Comparison of ENCODE assay signal across 1 cellular context in the genomic region with DNA sequence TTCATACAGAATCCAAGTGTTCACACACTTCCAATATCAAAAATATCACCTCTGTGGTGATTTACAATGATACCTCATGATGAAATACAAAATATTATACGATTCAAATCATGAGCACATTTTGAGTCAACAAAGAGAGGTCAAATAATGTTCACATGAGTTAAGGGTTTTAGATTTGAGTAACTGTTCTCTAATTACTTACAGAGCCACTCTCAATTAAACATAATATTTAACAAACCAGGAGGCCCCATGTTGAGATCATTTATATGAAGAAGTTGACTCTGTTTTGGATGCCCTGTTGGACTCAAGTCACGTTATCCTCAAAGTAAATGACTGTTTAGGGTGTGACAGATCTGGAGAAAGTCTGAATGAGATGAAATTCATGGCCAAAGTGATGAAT.
TF ChIP-seq lines count a peak whose summit lies in the region.

No MANE protein-coding gene starts in this region.

TF ChIP-seq in GM12878, 131 proteins besides CTCF, POLR2A, EP300 and RAD21 (continued from another document and continues in another):
- TF ChIP-seq, protein P1, sequence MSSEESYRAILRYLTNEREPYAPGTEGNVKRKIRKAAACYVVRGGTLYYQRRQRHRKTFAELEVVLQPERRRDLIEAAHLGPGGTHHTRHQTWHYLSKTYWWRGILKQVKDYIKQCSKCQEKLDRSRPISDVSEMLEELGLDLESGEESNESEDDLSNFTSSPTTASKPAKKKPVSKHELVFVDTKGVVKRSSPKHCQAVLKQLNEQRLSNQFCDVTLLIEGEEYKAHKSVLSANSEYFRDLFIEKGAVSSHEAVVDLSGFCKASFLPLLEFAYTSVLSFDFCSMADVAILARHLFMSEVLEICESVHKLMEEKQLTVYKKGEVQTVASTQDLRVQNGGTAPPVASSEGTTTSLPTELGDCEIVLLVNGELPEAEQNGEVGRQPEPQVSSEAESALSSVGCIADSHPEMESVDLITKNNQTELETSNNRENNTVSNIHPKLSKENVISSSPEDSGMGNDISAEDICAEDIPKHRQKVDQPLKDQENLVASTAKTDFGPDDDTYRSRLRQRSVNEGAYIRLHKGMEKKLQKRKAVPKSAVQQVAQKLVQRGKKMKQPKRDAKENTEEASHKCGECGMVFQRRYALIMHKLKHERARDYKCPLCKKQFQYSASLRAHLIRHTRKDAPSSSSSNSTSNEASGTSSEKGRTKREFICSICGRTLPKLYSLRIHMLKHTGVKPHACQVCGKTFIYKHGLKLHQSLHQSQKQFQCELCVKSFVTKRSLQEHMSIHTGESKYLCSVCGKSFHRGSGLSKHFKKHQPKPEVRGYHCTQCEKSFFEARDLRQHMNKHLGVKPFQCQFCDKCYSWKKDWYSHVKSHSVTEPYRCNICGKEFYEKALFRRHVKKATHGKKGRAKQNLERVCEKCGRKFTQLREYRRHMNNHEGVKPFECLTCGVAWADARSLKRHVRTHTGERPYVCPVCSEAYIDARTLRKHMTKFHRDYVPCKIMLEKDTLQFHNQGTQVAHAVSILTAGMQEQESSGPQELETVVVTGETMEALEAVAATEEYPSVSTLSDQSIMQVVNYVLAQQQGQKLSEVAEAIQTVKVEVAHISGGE (CRISPR knock-in tag; IDR thresholded peaks at IDR 0.05): no peak
- TF ChIP-seq SREBF2 (IDR thresholded peaks at IDR 0.05; ENCODE audit: low read length) (no peak), EZH2 (IDR thresholded peaks at IDR 0.05; ENCODE audit: borderline replicate concordance, control insufficient read depth, low read depth, low read length) (no peak), NR2C2 (IDR thresholded peaks at IDR 0.05; ENCODE audit: borderline replicate concordance, control insufficient read depth, insufficient read length, low read depth) (no peak), ZNF622 (IDR thresholded peaks at IDR 0.05) (no peak), ZZZ3 (IDR thresholded peaks at IDR 0.05; ENCODE audit: control insufficient read depth, insufficient read length, low read depth) (no peak), MYC (IDR thresholded peaks at IDR 0.05; ENCODE audit: insufficient read depth, insufficient read length, insufficient replicate concordance, low read length, severe bottlenecking) (no peak), RB1 (IDR thresholded peaks at IDR 0.05; ENCODE audit: borderline replicate concordance) (no peak), STAT1 (conservative IDR thresholded peaks at IDR 0.05) (no peak), ASH2L (IDR thresholded peaks at IDR 0.05; ENCODE audit: borderline replicate concordance, low read depth) (no peak), LARP7 (IDR thresholded peaks at IDR 0.05) (no peak), NFYA (IDR thresholded peaks at IDR 0.05; ENCODE audit: borderline replicate concordance, low read depth, low read length) (no peak), JUND (IDR thresholded peaks at IDR 0.05; ENCODE audit: low read depth, low read length) (peak; percentile 57; the same call in 1 of the 2 replicates), MXI1 (IDR thresholded peaks at IDR 0.05; ENCODE audit: low read depth, low read length) (no peak; the same call in 1 of the 2 replicates), STAT3 (IDR thresholded peaks at IDR 0.05; ENCODE audit: low read depth, low read length) (no peak), SIN3A (IDR thresholded peaks at IDR 0.05; ENCODE audit: low read depth, low read length) (no peak), NBN (IDR thresholded peaks at IDR 0.05) (no peak), ZNF217 (IDR thresholded peaks at IDR 0.05) (no peak), BCL11A (IDR thresholded peaks at IDR 0.05; ENCODE audit: low read depth, low read length) (peak; percentile 88; the same call in 1 of the 2 replicates), HDAC2 (IDR thresholded peaks at IDR 0.05) (no peak), POLR2AphosphoS2 (IDR thresholded peaks at IDR 0.05; ENCODE audit: low read depth, low read length) (no peak), SRF (IDR thresholded peaks at IDR 0.05; ENCODE audit: low read depth in 2 of 2, low read length in 2 of 2) (no peak), FOXM1 (IDR thresholded peaks at IDR 0.05; ENCODE audit: low read depth, low read length) (no peak), TAF1 (IDR thresholded peaks at IDR 0.05; ENCODE audit: borderline replicate concordance, low read depth, low read length) (no peak), SMAD1 (IDR thresholded peaks at IDR 0.05; ENCODE audit: low read depth, partially characterized antibody) (no peak), PAX8 (IDR thresholded peaks at IDR 0.05) (no peak), CEBPB (IDR thresholded peaks at IDR 0.05; ENCODE audit: borderline replicate concordance in 1 of 2, low read depth in 2 of 2, low read length in 2 of 2) (no peak), DPF2 (IDR thresholded peaks at IDR 0.05) (peak; percentile 82), IKZF1 (conservative IDR thresholded peaks at IDR 0.05) (0 out of 2 replicates have a peak, but pooled peaks have one; percentile 35), CHD1 (IDR thresholded peaks at IDR 0.05; ENCODE audit: low read depth, low read length) (no peak), FOXK2 (IDR thresholded peaks at IDR 0.05) (no peak), JUNB (IDR thresholded peaks at IDR 0.05) (peak; percentile 91), RUNX3 (IDR thresholded peaks at IDR 0.05; ENCODE audit: low read length) (peak; percentile 42; the same call in 1 of the 2 replicates), MTA2 (IDR thresholded peaks at IDR 0.05; ENCODE audit: low read depth) (peak; percentile 97), BMI1 (IDR thresholded peaks at IDR 0.05; ENCODE audit: borderline replicate concordance) (peak; percentile 58; the same call in 1 of the 2 replicates), BACH1 (IDR thresholded peaks at IDR 0.05; ENCODE audit: borderline replicate concordance) (peak; percentile 61; the same call in 1 of the 2 replicates), BRCA1 (IDR thresholded peaks at IDR 0.05; ENCODE audit: low read depth, low read length) (no peak), RCOR1 (conservative IDR thresholded peaks at IDR 0.05; ENCODE audit: low read depth, low read length) (no peak), NR2F1 (conservative IDR thresholded peaks at IDR 0.05) (peak; percentile 53; the same call in 1 of the 2 replicates), GATAD2B (conservative IDR thresholded peaks at IDR 0.05; ENCODE audit: low read depth) (no peak), ATF7 (IDR thresholded peaks at IDR 0.05; ENCODE audit: low read depth) (peak; percentile 57)
- TF ChIP-seq, protein P2, sequence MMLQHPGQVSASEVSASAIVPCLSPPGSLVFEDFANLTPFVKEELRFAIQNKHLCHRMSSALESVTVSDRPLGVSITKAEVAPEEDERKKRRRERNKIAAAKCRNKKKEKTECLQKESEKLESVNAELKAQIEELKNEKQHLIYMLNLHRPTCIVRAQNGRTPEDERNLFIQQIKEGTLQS (IDR thresholded peaks at IDR 0.05; ENCODE audit: borderline replicate concordance, extremely low read depth, low read depth, low read length): no peak
- TF ChIP-seq, protein P3, sequence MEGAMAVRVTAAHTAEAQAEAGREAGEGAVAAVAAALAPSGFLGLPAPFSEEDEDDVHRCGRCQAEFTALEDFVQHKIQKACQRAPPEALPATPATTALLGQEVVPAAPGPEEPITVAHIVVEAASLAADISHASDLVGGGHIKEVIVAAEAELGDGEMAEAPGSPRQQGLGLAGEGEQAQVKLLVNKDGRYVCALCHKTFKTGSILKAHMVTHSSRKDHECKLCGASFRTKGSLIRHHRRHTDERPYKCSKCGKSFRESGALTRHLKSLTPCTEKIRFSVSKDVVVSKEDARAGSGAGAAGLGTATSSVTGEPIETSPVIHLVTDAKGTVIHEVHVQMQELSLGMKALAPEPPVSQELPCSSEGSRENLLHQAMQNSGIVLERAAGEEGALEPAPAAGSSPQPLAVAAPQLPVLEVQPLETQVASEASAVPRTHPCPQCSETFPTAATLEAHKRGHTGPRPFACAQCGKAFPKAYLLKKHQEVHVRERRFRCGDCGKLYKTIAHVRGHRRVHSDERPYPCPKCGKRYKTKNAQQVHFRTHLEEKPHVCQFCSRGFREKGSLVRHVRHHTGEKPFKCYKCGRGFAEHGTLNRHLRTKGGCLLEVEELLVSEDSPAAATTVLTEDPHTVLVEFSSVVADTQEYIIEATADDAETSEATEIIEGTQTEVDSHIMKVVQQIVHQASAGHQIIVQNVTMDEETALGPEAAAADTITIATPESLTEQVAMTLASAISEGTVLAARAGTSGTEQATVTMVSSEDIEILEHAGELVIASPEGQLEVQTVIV (IDR thresholded peaks at IDR 0.05; ENCODE audit: borderline replicate concordance, partially characterized antibody): no peak
- TF ChIP-seq, protein P4, sequence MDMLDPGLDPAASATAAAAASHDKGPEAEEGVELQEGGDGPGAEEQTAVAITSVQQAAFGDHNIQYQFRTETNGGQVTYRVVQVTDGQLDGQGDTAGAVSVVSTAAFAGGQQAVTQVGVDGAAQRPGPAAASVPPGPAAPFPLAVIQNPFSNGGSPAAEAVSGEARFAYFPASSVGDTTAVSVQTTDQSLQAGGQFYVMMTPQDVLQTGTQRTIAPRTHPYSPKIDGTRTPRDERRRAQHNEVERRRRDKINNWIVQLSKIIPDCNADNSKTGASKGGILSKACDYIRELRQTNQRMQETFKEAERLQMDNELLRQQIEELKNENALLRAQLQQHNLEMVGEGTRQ (IDR thresholded peaks at IDR 0.05; ENCODE audit: borderline replicate concordance, low read depth, low read length): no peak
- TF ChIP-seq, protein P5, sequence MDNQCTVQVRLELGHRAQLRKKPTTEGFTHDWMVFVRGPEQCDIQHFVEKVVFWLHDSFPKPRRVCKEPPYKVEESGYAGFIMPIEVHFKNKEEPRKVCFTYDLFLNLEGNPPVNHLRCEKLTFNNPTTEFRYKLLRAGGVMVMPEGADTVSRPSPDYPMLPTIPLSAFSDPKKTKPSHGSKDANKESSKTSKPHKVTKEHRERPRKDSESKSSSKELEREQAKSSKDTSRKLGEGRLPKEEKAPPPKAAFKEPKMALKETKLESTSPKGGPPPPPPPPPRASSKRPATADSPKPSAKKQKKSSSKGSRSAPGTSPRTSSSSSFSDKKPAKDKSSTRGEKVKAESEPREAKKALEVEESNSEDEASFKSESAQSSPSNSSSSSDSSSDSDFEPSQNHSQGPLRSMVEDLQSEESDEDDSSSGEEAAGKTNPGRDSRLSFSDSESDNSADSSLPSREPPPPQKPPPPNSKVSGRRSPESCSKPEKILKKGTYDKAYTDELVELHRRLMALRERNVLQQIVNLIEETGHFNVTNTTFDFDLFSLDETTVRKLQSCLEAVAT (IDR thresholded peaks at IDR 0.05): no peak
- TF ChIP-seq, protein P6, sequence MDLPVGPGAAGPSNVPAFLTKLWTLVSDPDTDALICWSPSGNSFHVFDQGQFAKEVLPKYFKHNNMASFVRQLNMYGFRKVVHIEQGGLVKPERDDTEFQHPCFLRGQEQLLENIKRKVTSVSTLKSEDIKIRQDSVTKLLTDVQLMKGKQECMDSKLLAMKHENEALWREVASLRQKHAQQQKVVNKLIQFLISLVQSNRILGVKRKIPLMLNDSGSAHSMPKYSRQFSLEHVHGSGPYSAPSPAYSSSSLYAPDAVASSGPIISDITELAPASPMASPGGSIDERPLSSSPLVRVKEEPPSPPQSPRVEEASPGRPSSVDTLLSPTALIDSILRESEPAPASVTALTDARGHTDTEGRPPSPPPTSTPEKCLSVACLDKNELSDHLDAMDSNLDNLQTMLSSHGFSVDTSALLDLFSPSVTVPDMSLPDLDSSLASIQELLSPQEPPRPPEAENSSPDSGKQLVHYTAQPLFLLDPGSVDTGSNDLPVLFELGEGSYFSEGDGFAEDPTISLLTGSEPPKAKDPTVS (IDR thresholded peaks at IDR 0.05; ENCODE audit: low read depth, low read length): no peak
- TF ChIP-seq, protein P7, sequence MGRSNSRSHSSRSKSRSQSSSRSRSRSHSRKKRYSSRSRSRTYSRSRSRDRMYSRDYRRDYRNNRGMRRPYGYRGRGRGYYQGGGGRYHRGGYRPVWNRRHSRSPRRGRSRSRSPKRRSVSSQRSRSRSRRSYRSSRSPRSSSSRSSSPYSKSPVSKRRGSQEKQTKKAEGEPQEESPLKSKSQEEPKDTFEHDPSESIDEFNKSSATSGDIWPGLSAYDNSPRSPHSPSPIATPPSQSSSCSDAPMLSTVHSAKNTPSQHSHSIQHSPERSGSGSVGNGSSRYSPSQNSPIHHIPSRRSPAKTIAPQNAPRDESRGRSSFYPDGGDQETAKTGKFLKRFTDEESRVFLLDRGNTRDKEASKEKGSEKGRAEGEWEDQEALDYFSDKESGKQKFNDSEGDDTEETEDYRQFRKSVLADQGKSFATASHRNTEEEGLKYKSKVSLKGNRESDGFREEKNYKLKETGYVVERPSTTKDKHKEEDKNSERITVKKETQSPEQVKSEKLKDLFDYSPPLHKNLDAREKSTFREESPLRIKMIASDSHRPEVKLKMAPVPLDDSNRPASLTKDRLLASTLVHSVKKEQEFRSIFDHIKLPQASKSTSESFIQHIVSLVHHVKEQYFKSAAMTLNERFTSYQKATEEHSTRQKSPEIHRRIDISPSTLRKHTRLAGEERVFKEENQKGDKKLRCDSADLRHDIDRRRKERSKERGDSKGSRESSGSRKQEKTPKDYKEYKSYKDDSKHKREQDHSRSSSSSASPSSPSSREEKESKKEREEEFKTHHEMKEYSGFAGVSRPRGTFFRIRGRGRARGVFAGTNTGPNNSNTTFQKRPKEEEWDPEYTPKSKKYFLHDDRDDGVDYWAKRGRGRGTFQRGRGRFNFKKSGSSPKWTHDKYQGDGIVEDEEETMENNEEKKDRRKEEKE (IDR thresholded peaks at IDR 0.05): no peak
- TF ChIP-seq, protein P8, sequence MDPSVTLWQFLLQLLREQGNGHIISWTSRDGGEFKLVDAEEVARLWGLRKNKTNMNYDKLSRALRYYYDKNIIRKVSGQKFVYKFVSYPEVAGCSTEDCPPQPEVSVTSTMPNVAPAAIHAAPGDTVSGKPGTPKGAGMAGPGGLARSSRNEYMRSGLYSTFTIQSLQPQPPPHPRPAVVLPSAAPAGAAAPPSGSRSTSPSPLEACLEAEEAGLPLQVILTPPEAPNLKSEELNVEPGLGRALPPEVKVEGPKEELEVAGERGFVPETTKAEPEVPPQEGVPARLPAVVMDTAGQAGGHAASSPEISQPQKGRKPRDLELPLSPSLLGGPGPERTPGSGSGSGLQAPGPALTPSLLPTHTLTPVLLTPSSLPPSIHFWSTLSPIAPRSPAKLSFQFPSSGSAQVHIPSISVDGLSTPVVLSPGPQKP (IDR thresholded peaks at IDR 0.05; ENCODE audit: low read depth, low read length): no peak
